ENCODE assay signal across 23 cellular contexts in the genomic region with DNA sequence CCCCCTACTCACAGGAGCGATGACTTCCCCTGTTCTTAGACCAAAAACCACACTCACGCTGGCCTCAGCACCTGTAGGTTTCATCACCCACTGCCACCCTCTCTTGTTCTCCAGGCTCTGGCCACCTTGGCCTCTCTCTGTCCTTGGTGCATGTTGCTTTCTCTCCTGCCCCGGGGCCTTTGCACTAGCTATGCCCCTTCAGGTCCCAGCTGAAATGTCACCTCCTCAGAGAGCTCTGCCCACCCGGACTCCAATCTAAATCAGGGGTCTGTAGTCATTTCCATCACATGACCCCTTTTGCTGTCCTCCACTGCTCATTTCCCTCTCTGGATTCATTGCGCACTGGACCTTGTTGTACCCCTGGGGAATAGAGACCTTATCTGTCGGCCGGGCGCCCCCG. TPM values are rescaled to one million over a fixed set of nuclear protein-coding genes. Genes with fewer than 3 reads are reported as not detected.
"Had no signal": no experiment of that assay in that cellular context is flagged by ENCODE, and none has a peak within 500 bp of the region (broad histone marks: within the 10 kb centered on the region; RNA-seq: fewer than 3 reads in every experiment).

No MANE protein-coding gene starts in this region.

- H3K4me3 ChIP-seq: coronary artery, gastroesophageal sphincter, left ventricle myocardium inferior, ovary, right lobe of liver, skin epidermis, suprapubic skin, tibial nerve had no signal

- H3K9me3 ChIP-seq: gastroesophageal sphincter, left ventricle myocardium inferior, ovary, right lobe of liver, suprapubic skin, tibial nerve had no signal

- H3K9me3 Mint-ChIP-seq: activated B cell treated with CpG ODN at 0.5 μM for 24 hours; activated naive CD8-positive, alpha-beta T cell treated with anti-CD3 and anti-CD28 coated beads, Interleukin-2, amount 50 U/mL, for 24 hours; activated T-cell treated with anti-CD3 and anti-CD28 coated beads, Interleukin-2, amount 50 U/mL, for 72 hours; natural killer cell; stimulated activated effector memory CD8-positive, alpha-beta T cell treated with anti-CD3 and anti-CD28 coated beads, Interleukin-12 subunit alpha, Interleukin-12 subunit beta, amount 100 ng/mL, for 72 hours; stimulated activated naive CD8-positive, alpha-beta T cell treated with anti-CD3 and anti-CD28 coated beads, Interleukin-15, amount 100 ng/mL, for 72 hours had no signal

- H3K27ac ChIP-seq: coronary artery, epithelial cell of prostate, gastroesophageal sphincter, left ventricle myocardium inferior, ovary, right lobe of liver, skin epidermis, suprapubic skin, tibial nerve had no signal

- H3K36me3 ChIP-seq: gastroesophageal sphincter, left ventricle myocardium inferior, ovary, right lobe of liver, suprapubic skin, tibial nerve had no signal

- H3K4me3 Mint-ChIP-seq: activated B cell treated with CpG ODN at 0.5 μM for 24 hours; activated CD4-positive, alpha-beta T cell treated with anti-CD3 and anti-CD28 coated beads for 36 hours; activated naive CD8-positive, alpha-beta T cell treated with anti-CD3 and anti-CD28 coated beads, Interleukin-2, amount 50 U/mL, for 24 hours; activated T-cell treated with anti-CD3 and anti-CD28 coated beads, Interleukin-2, amount 50 U/mL, for 72 hours; natural killer cell; stimulated activated effector memory CD8-positive, alpha-beta T cell treated with anti-CD3 and anti-CD28 coated beads, Interleukin-12 subunit alpha, Interleukin-12 subunit beta, amount 100 ng/mL, for 72 hours; stimulated activated naive CD8-positive, alpha-beta T cell treated with anti-CD3 and anti-CD28 coated beads, Interleukin-15, amount 100 ng/mL, for 72 hours had no signal

- ATAC-seq: activated CD4-positive, alpha-beta T cell treated with anti-CD3 and anti-CD28 coated beads for 36 hours; activated naive CD8-positive, alpha-beta T cell treated with anti-CD3 and anti-CD28 coated beads, Interleukin-2, amount 50 U/mL, for 24 hours; activated T-cell treated with anti-CD3 and anti-CD28 coated beads, Interleukin-2, amount 50 U/mL, for 72 hours; gastroesophageal sphincter; natural killer cell; right lobe of liver; stimulated activated effector memory CD8-positive, alpha-beta T cell treated with anti-CD3 and anti-CD28 coated beads, Interleukin-12 subunit alpha, Interleukin-12 subunit beta, amount 100 ng/mL, for 72 hours; stimulated activated naive CD8-positive, alpha-beta T cell treated with anti-CD3 and anti-CD28 coated beads, Interleukin-15, amount 100 ng/mL, for 72 hours had no signal

- H3K36me3 Mint-ChIP-seq: natural killer cell; stimulated activated effector memory CD8-positive, alpha-beta T cell treated with anti-CD3 and anti-CD28 coated beads, Interleukin-12 subunit alpha, Interleukin-12 subunit beta, amount 100 ng/mL, for 72 hours had no signal

- DNase-seq: activated B cell treated with CpG ODN at 0.5 μM for 24 hours; activated CD4-positive, alpha-beta T cell treated with anti-CD3 and anti-CD28 coated beads for 36 hours; activated CD4-positive, alpha-beta T cell treated with anti-CD3 and anti-CD28 coated beads, Interleukin-2, amount 50 U/mL, for 48 hours; activated effector memory CD4-positive, alpha-beta T cell treated with Interleukin-2 at 50 U/mL for 16 hours; activated naive CD4-positive, alpha-beta T cell treated with anti-CD3 and anti-CD28 coated beads, Interleukin-2, amount 50 U/mL, for 16 hours; activated naive CD8-positive, alpha-beta T cell treated with anti-CD3 and anti-CD28 coated beads, Interleukin-2, amount 50 U/mL, for 24 hours; activated T-cell treated with anti-CD3 and anti-CD28 coated beads, Interleukin-2, amount 50 U/mL, for 72 hours; cerebellar nuclear complex; left ventricle myocardium inferior; midbrain; natural killer cell; ovary; right lobe of liver; stimulated activated CD4-positive, alpha-beta T cell treated with anti-CD3 and anti-CD28 coated beads, Interleukin-2, amount 100 ng/mL, for 24 hours; stimulated activated naive CD8-positive, alpha-beta T cell treated with anti-CD3 and anti-CD28 coated beads, Interleukin-15, amount 100 ng/mL, for 72 hours; T1000 had no signal

- H3K4me1 Mint-ChIP-seq: stimulated activated effector memory CD8-positive, alpha-beta T cell treated with anti-CD3 and anti-CD28 coated beads, Interleukin-12 subunit alpha, Interleukin-12 subunit beta, amount 100 ng/mL, for 72 hours had no signal

- H3K27me3 Mint-ChIP-seq: activated CD4-positive, alpha-beta T cell treated with anti-CD3 and anti-CD28 coated beads for 36 hours; activated naive CD8-positive, alpha-beta T cell treated with anti-CD3 and anti-CD28 coated beads, Interleukin-2, amount 50 U/mL, for 24 hours; stimulated activated naive CD8-positive, alpha-beta T cell treated with anti-CD3 and anti-CD28 coated beads, Interleukin-15, amount 100 ng/mL, for 72 hours had no signal

- H3K27ac Mint-ChIP-seq: activated B cell treated with CpG ODN at 0.5 μM for 24 hours; activated CD4-positive, alpha-beta T cell treated with anti-CD3 and anti-CD28 coated beads for 36 hours; activated naive CD8-positive, alpha-beta T cell treated with anti-CD3 and anti-CD28 coated beads, Interleukin-2, amount 50 U/mL, for 24 hours; activated T-cell treated with anti-CD3 and anti-CD28 coated beads, Interleukin-2, amount 50 U/mL, for 72 hours; natural killer cell; stimulated activated effector memory CD8-positive, alpha-beta T cell treated with anti-CD3 and anti-CD28 coated beads, Interleukin-12 subunit alpha, Interleukin-12 subunit beta, amount 100 ng/mL, for 72 hours had no signal

- H3K27me3 ChIP-seq: gastroesophageal sphincter, ovary, right lobe of liver, suprapubic skin, tibial nerve had no signal

RNA-seq across cellular contexts. Expression of gene TRPV4, which starts 8.2 kb away (rescaled TPM):
- total RNA-seq: activated B cell treated with CpG ODN at 0.5 μM for 24 hours; activated CD4-positive, alpha-beta T cell treated with anti-CD3 and anti-CD28 coated beads for 36 hours; activated T-cell treated with anti-CD3 and anti-CD28 coated beads, Interleukin-2, amount 50 U/mL, for 72 hours; natural killer cell had no signal
